29 cellular contexts compared by ENCODE assay signal in genomic region chr18:4369726-4370125, GRCh38.
"Had no signal": no experiment of that assay in that cellular context is flagged by ENCODE, and none has a peak within 500 bp of the region (broad histone marks: within the 10 kb centered on the region; RNA-seq: fewer than 3 reads in every experiment).

No MANE protein-coding gene starts in this region.

- H3K4me1 ChIP-seq: colonic mucosa, esophagus squamous epithelium, pancreas, right lobe of liver, suprapubic skin, transverse colon, upper lobe of right lung, uterus had no signal

- H3K27me3 ChIP-seq: colonic mucosa, esophagus squamous epithelium, neutrophil, pancreas, right lobe of liver, suprapubic skin, transverse colon, upper lobe of right lung, uterus had no signal

- H3K36me3 Mint-ChIP-seq: immature natural killer cell, memory B cell, natural killer cell had no signal

- H3K27ac ChIP-seq: colonic mucosa, esophagus squamous epithelium, neutrophil, pancreas, right lobe of liver, suprapubic skin, transverse colon, upper lobe of right lung, uterus had no signal

- H3K27ac Mint-ChIP-seq: dendritic cell treated with granulocyte-macrophage colony-stimulating factor and Interleukin-4, amounts not matched to agents 40 ng/mL and 50 ng/mL, for 4 days; immature natural killer cell; memory B cell; natural killer cell; stimulated activated naive CD8-positive, alpha-beta T cell treated with anti-CD3 and anti-CD28 coated beads, Interleukin-15, amount 100 ng/mL, for 72 hours had no signal

- H3K36me3 ChIP-seq: colonic mucosa, esophagus squamous epithelium, neutrophil, pancreas, right lobe of liver, suprapubic skin, transverse colon, upper lobe of right lung, uterus had no signal

- H3K9me3 ChIP-seq: colonic mucosa, esophagus squamous epithelium, neutrophil, pancreas, right lobe of liver, suprapubic skin, transverse colon, upper lobe of right lung, uterus had no signal

- H3K4me3 ChIP-seq: colonic mucosa, esophagus squamous epithelium, lung, pancreas, right lobe of liver, suprapubic skin, transverse colon, upper lobe of right lung, uterus had no signal

- DNase-seq: colonic mucosa; effector CD8-positive, alpha-beta T cell; erythroblast; esophagus squamous epithelium; foreskin melanocyte; hypothalamus; immature natural killer cell; islet precursor cell; kidney glomerular epithelial cell; natural killer cell; pancreas; right lobe of liver; small intestine; stimulated activated CD4-positive, alpha-beta T cell treated with anti-CD3 and anti-CD28 coated beads, Interleukin-12 subunit alpha, Interleukin-12 subunit beta, amount 100 ng/mL, for 4 hours; stimulated activated CD4-positive, alpha-beta T cell treated with anti-CD3 and anti-CD28 coated beads, Interleukin-1b, Interleukin-23, amount 100 ng/mL, for 48 hours; stimulated activated CD4-positive, alpha-beta T cell treated with anti-CD3 and anti-CD28 coated beads, Interleukin-4, amount 100 ng/mL, for 1 hour; stimulated activated CD8-positive, alpha-beta memory T cell treated with anti-CD3 and anti-CD28 coated beads, Interleukin-4, amount 100 ng/mL, for 48 hours; stimulated activated naive CD4-positive, alpha-beta T cell; stimulated activated naive CD8-positive, alpha-beta T cell treated with anti-CD3 and anti-CD28 coated beads, Interleukin-15, amount 100 ng/mL, for 72 hours; transverse colon; upper lobe of right lung; uterus had no signal

- ATAC-seq: left lobe of liver; natural killer cell; pancreas; right lobe of liver; stimulated activated naive CD8-positive, alpha-beta T cell treated with anti-CD3 and anti-CD28 coated beads, Interleukin-15, amount 100 ng/mL, for 72 hours; upper lobe of right lung had no signal

- H3K4me1 Mint-ChIP-seq: immature natural killer cell; memory B cell; natural killer cell; stimulated activated naive CD8-positive, alpha-beta T cell treated with anti-CD3 and anti-CD28 coated beads, Interleukin-15, amount 100 ng/mL, for 72 hours had no signal

- H3K27me3 Mint-ChIP-seq: dendritic cell treated with granulocyte-macrophage colony-stimulating factor and Interleukin-4, amounts not matched to agents 40 ng/mL and 50 ng/mL, for 4 days; memory B cell; stimulated activated naive CD8-positive, alpha-beta T cell treated with anti-CD3 and anti-CD28 coated beads, Interleukin-15, amount 100 ng/mL, for 72 hours had no signal

- H3K4me3 Mint-ChIP-seq: dendritic cell treated with granulocyte-macrophage colony-stimulating factor and Interleukin-4, amounts not matched to agents 40 ng/mL and 50 ng/mL, for 4 days; immature natural killer cell; memory B cell; natural killer cell; neural crest cell; stimulated activated naive CD8-positive, alpha-beta T cell treated with anti-CD3 and anti-CD28 coated beads, Interleukin-15, amount 100 ng/mL, for 72 hours had no signal

- FAIRE-seq: pancreas, small intestine had no signal
